Comparison of ENCODE assay signal across 12 cellular contexts in genomic region chr17:60315650-60316049, GRCh38.
A peak's percentile ranks its signal among the peaks of the same experiment; 100 is the strongest.
DNase-seq lines count a peak whose midpoint lies in the region; TF ChIP-seq lines count a peak whose summit lies in the region.
"Had no signal": no experiment of that assay in that cellular context is flagged by ENCODE, and none has a peak within 500 bp of the region (broad histone marks: within the 10 kb centered on the region; RNA-seq: fewer than 3 reads in every experiment).

No MANE protein-coding gene starts in this region.

- H3K27ac ChIP-seq in mammary epithelial cell (ENCODE audit: insufficient read depth, low read depth, low read length): no peak overlapping the region

- H3K4me3 ChIP-seq in mammary epithelial cell (replicated peaks in 1 of 3; ENCODE audit: insufficient read depth in 1 of 3, low read depth in 2 of 3, low read length in 3 of 3) (no peak overlapping the region), retinal pigment epithelial cell (ENCODE audit: low read length) (no peak overlapping the region)

- H2AFZ ChIP-seq in mammary epithelial cell (ENCODE audit: low read depth, low read length): no peak overlapping the region

- peak; percentile 83 for DNase-seq in SIG-M5 treated with dmso at 0.1 percent for 504 hours (lab: John Stamatoyannopoulos, UW; ENCODE audit: unreplicated experiment)
- DNase-seq in SIG-M5 (lab: John Stamatoyannopoulos, UW): no peak
- DNase-seq in M059J (ENCODE audit: low read depth): peak; percentile 15
- DNase-seq in mammary epithelial cell: no peak
- no peak for DNase-seq in retinal pigment epithelial cell (ENCODE audit: low read depth)
- DNase-seq in NCI-H187 (lab: John Stamatoyannopoulos, UW): no peak
- DNase-seq in DMS114 treated with DMSO at 0.1 percent for 48 hours (lab: John Stamatoyannopoulos, UW; ENCODE audit: unreplicated experiment): no peak
- DNase-seq in activated naive CD4-positive, alpha-beta T cell (lab: John Stamatoyannopoulos, UW): no peak
- DNase-seq: EL; NCI-H1092; NCI-H526 treated with DMSO at 0.1 percent for 48 hours; stimulated activated naive CD4-positive, alpha-beta T cell had no signal

- CTCF ChIA-PET in mammary epithelial cell (lab: Charles Lee; ENCODE audit: low non-redundant PET): interaction anchor here (0.7 kb wide), 1 partner anchor 250 kb away, joined by 3 read pairs; no protein-coding TSS in a partner anchor

- BruUV-seq in mammary epithelial cell (replicated peaks; lab: Mats Ljungman, UMichigan): no TSS peak

- TF ChIP-seq CTCF in mammary epithelial cell (conservative IDR thresholded peaks at IDR 0.05 in 1 of 2, IDR thresholded peaks at IDR 0.05 in 1 of 2; ENCODE audit: extremely low read depth in 1 of 2, insufficient read depth in 1 of 2, low read depth in 1 of 2, low read length in 2 of 2) (peak; percentile 1 to 19), retinal pigment epithelial cell (conservative IDR thresholded peaks at IDR 0.05; ENCODE audit: low read depth, low read length) (peak; percentile 9)

- H3K9ac ChIP-seq in mammary epithelial cell (ENCODE audit: insufficient read depth, low read length): no peak overlapping the region

- in situ Hi-C loops in mammary epithelial cell (cut with MboI; ENCODE audit: low sequenced_read_pairs in 2 of 2): no loop called here

- H3K36me3 ChIP-seq in mammary epithelial cell (ENCODE audit: insufficient read depth, low read length): no peaks in the 10 kb centered on the region

- H3K79me2 ChIP-seq in mammary epithelial cell (ENCODE audit: insufficient read depth, low read length): peaks cover 81% of the 10 kb centered on the region

- dilution Hi-C loops in mammary epithelial cell (cut with HindIII; ENCODE audit: low sequenced_read_pairs): no loop called here

- H3K27me3 ChIP-seq in mammary epithelial cell (ENCODE audit: insufficient read depth, low read length): no peaks in the 10 kb centered on the region

- no peaks in the 10 kb centered on the region for H3K9me3 ChIP-seq in mammary epithelial cell (replicated peaks; ENCODE audit: insufficient read depth, low read length)

- no peaks in the 10 kb centered on the region for H4K20me1 ChIP-seq in mammary epithelial cell (ENCODE audit: insufficient read depth, low read length)

- no peaks in the 10 kb centered on the region for H3K4me1 ChIP-seq in mammary epithelial cell (ENCODE audit: insufficient read depth, low read length)

- H3K4me2 ChIP-seq in mammary epithelial cell (ENCODE audit: insufficient read depth, low read depth, low read length): no peak overlapping the region

- intact Hi-C loops in mammary epithelial cell (cut with micrococcal nuclease): no loop called here

- WGBS in mammary epithelial cell (ENCODE audit: low coverage, missing lambda C conversion rate): 97% methylated on average over 2 of the region's 2 CpGs

Comparison
In these comparisons a context has a peak if more than half of its experiments do, and no peak if none do; other contexts are left out.
1. DNase-seq: peak in SIG-M5 treated with dmso at 0.1 percent for 504 hours (single experiment) and M059J (single experiment); none in SIG-M5 (single experiment), mammary epithelial cell (single experiment), retinal pigment epithelial cell (single experiment), NCI-H187 (0 of 2), DMS114 treated with DMSO at 0.1 percent for 48 hours (single experiment) and activated naive CD4-positive, alpha-beta T cell (0 of 4).